ENCODE assay signal across 9 cellular contexts in genomic region chr6:115891111-115891669, GRCh38.
A peak's percentile ranks its signal among the peaks of the same experiment; 100 is the strongest.
DNase-seq lines count a peak whose midpoint lies in the region; ATAC-seq lines count a peak whose summit lies in the region.
"Had no signal": no experiment of that assay in that cellular context is flagged by ENCODE, and none has a peak within 500 bp of the region (broad histone marks: within the 10 kb centered on the region; RNA-seq: fewer than 3 reads in every experiment).

No MANE protein-coding gene starts in this region.

- DNase-seq in A172 (ENCODE audit: low spot score) (peak; percentile 51), GDM1 (lab: John Stamatoyannopoulos, UW) (no peak), NCI-H146 (lab: John Stamatoyannopoulos, UW) (no peak), NCI-H1417 (lab: John Stamatoyannopoulos, UW) (no peak)
- DNase-seq in activated CD8-positive, alpha-beta T cell treated with anti-CD3 and anti-CD28 coated beads, Interleukin-2, amount 10 ng/mL, durations not matched to agents 7 days and 5 days, result no peak
- no peak for DNase-seq in naive thymus-derived CD8-positive, alpha-beta T cell
- DNase-seq: glutamatergic neuron had no signal

- CTCF ChIA-PET in activated CD8-positive, alpha-beta T cell treated with anti-CD3 and anti-CD28 coated beads, Interleukin-2, amount 10 ng/mL, durations not matched to agents 7 days and 5 days (lab: Charles Lee), result no interaction called here

- no peaks in the 10 kb centered on the region for H3K36me3 Mint-ChIP-seq in activated CD8-positive, alpha-beta T cell treated with anti-CD3 and anti-CD28 coated beads, Interleukin-2, amount 10 ng/mL, durations not matched to agents 7 days and 5 days (ENCODE audit: low read depth)
- H3K36me3 Mint-ChIP-seq in naive thymus-derived CD8-positive, alpha-beta T cell, result no peaks in the 10 kb centered on the region

- POLR2A ChIA-PET in activated CD8-positive, alpha-beta T cell treated with anti-CD3 and anti-CD28 coated beads, Interleukin-2, amount 10 ng/mL, durations not matched to agents 7 days and 5 days (lab: Charles Lee), result no interaction called here
- POLR2A ChIA-PET in naive thymus-derived CD8-positive, alpha-beta T cell (lab: Charles Lee), result no interaction called here

- no peak overlapping the region for H3K27ac Mint-ChIP-seq in activated CD8-positive, alpha-beta T cell treated with anti-CD3 and anti-CD28 coated beads, Interleukin-2, amount 10 ng/mL, durations not matched to agents 7 days and 5 days
- no peak overlapping the region for H3K27ac Mint-ChIP-seq in naive thymus-derived CD8-positive, alpha-beta T cell

- peaks cover 5% of the 10 kb centered on the region for H3K4me1 Mint-ChIP-seq in activated CD8-positive, alpha-beta T cell treated with anti-CD3 and anti-CD28 coated beads, Interleukin-2, amount 10 ng/mL, durations not matched to agents 7 days and 5 days (ENCODE audit: low read depth)
- no peaks in the 10 kb centered on the region for H3K4me1 Mint-ChIP-seq in naive thymus-derived CD8-positive, alpha-beta T cell

- ATAC-seq in GM19043 (IDR thresholded peaks at IDR 0.05; ENCODE audit: low read depth, unreplicated experiment) (peak; percentile 98), HG03039 (IDR thresholded peaks at IDR 0.05; ENCODE audit: unreplicated experiment) (peak; percentile 98)
- ATAC-seq in activated CD8-positive, alpha-beta T cell treated with anti-CD3 and anti-CD28 coated beads, Interleukin-2, amount 10 ng/mL, durations not matched to agents 7 days and 5 days, result peak; percentile 42
- ATAC-seq in naive thymus-derived CD8-positive, alpha-beta T cell, result no peak

- H3K4me3 Mint-ChIP-seq in activated CD8-positive, alpha-beta T cell treated with anti-CD3 and anti-CD28 coated beads, Interleukin-2, amount 10 ng/mL, durations not matched to agents 7 days and 5 days, result no peak overlapping the region
- no peak overlapping the region for H3K4me3 Mint-ChIP-seq in naive thymus-derived CD8-positive, alpha-beta T cell

- no peaks in the 10 kb centered on the region for H3K9me3 Mint-ChIP-seq in activated CD8-positive, alpha-beta T cell treated with anti-CD3 and anti-CD28 coated beads, Interleukin-2, amount 10 ng/mL, durations not matched to agents 7 days and 5 days (ENCODE audit: insufficient read depth)
- H3K9me3 Mint-ChIP-seq in naive thymus-derived CD8-positive, alpha-beta T cell, result peaks cover 0 to 3% (median 0%) of the 10 kb centered on the region in 9 donors

- H3K27me3 Mint-ChIP-seq in activated CD8-positive, alpha-beta T cell treated with anti-CD3 and anti-CD28 coated beads, Interleukin-2, amount 10 ng/mL, durations not matched to agents 7 days and 5 days (ENCODE audit: low read depth), result peaks cover 2% of the 10 kb centered on the region
- peaks cover 0 to 4% (median 0%) of the 10 kb centered on the region in 5 donors for H3K27me3 Mint-ChIP-seq in naive thymus-derived CD8-positive, alpha-beta T cell

Comparison
In these comparisons a context has a peak if more than half of its experiments do, and no peak if none do; other contexts are left out.
1. ATAC-seq: peak in GM19043 (single experiment), HG03039 (single experiment) and activated CD8-positive, alpha-beta T cell treated with anti-CD3 and anti-CD28 coated beads, Interleukin-2, amount 10 ng/mL, durations not matched to agents 7 days and 5 days (single experiment); none in naive thymus-derived CD8-positive, alpha-beta T cell (0 of 2).